Comparison of ENCODE assay signal across 11 cellular contexts in genomic region chr20:35303382-35303734, GRCh38. TPM values are rescaled to one million over a fixed set of nuclear protein-coding genes. Genes with fewer than 3 reads are reported as not detected.
DNase-seq lines count a peak whose midpoint lies in the region; ATAC-seq and TF ChIP-seq lines count a peak whose summit lies in the region.
"Had no signal": no experiment of that assay in that cellular context is flagged by ENCODE, and none has a peak within 500 bp of the region (broad histone marks: within the 10 kb centered on the region; RNA-seq: fewer than 3 reads in every experiment).

No MANE protein-coding gene starts in this region.

- H3K9me3 ChIP-seq in mesenchymal stem cell (ENCODE audit: control insufficient read depth, low read length) (no peaks in the 10 kb centered on the region), BE2C (no peaks in the 10 kb centered on the region)
- H3K9me3 ChIP-seq: left ventricle myocardium inferior had no signal

- no peak for ATAC-seq in activated T-helper 17 cell treated with anti-CD3 and anti-CD28 coated beads, Interleukin-2, amount 50 U/mL, for 72 hours (replicated peaks)
- no peak for ATAC-seq in HG02981 (IDR thresholded peaks at IDR 0.05; ENCODE audit: unreplicated experiment)

- H3K4me1 ChIP-seq in ACC112 (ENCODE audit: control insufficient read depth, insufficient read depth, low read length, unreplicated experiment) (peaks cover 71% of the 10 kb centered on the region), mesenchymal stem cell (ENCODE audit: control insufficient read depth, insufficient read depth, low read depth, low read length) (peaks cover 55% of the 10 kb centered on the region), BE2C (no peaks in the 10 kb centered on the region)

- no peak overlapping the region for H3K14ac ChIP-seq in mesenchymal stem cell (ENCODE audit: low read length in 2 of 2)

- H2AK5ac ChIP-seq in mesenchymal stem cell (ENCODE audit: low read length, severe bottlenecking), result peak overlapping the region; percentile 96

- peak overlapping the region; percentile 44 for H2AFZ ChIP-seq in ACC112 (ENCODE audit: low read length, unreplicated experiment)
- H2AFZ ChIP-seq in mesenchymal stem cell (ENCODE audit: low read depth, low read length), result no peak overlapping the region

- H3K27ac ChIP-seq in ACC112 (ENCODE audit: low read depth, low read length) (peak overlapping the region; percentile 100), mesenchymal stem cell (ENCODE audit: low read length, poor library complexity, severe bottlenecking) (peak overlapping the region; percentile 92)
- H3K27ac ChIP-seq: left ventricle myocardium inferior had no signal

- H2BK15ac ChIP-seq in mesenchymal stem cell (ENCODE audit: low read depth, poor library complexity, severe bottlenecking), result peak overlapping the region; percentile 54

- H3K79me2 ChIP-seq in ACC112 (ENCODE audit: control insufficient read depth, insufficient read depth, low read length, unreplicated experiment), result no peaks in the 10 kb centered on the region

- H3K79me1 ChIP-seq in mesenchymal stem cell (replicated peaks; ENCODE audit: low read length, poor library complexity, severe bottlenecking), result peaks cover 1% of the 10 kb centered on the region

- H4K8ac ChIP-seq in mesenchymal stem cell (ENCODE audit: low read length), result peak overlapping the region; percentile 93

- no peaks in the 10 kb centered on the region for H3K9me3 Mint-ChIP-seq in HFFc6
- H3K9me3 Mint-ChIP-seq in activated T-helper 17 cell treated with anti-CD3 and anti-CD28 coated beads, Interleukin-2, amount 50 U/mL, for 72 hours, result no peaks in the 10 kb centered on the region

- peak overlapping the region; percentile 14 to 24 for H3K4ac ChIP-seq in mesenchymal stem cell (ENCODE audit: low read depth in 1 of 2, low read length in 2 of 2)

- peaks cover 11% of the 10 kb centered on the region; the same call in 1 of the 2 replicates for H3K36me3 Mint-ChIP-seq in HFFc6 (ENCODE audit: low read depth)
- no peaks in the 10 kb centered on the region for H3K36me3 Mint-ChIP-seq in activated T-helper 17 cell treated with anti-CD3 and anti-CD28 coated beads, Interleukin-2, amount 50 U/mL, for 72 hours (ENCODE audit: low read depth)

- H3K18ac ChIP-seq in mesenchymal stem cell (ENCODE audit: low read depth in 1 of 2, low read length in 2 of 2), result no peak overlapping the region

- peak overlapping the region; percentile 69 for H3K27ac Mint-ChIP-seq in HFFc6
- peak overlapping the region; percentile 93 for H3K27ac Mint-ChIP-seq in activated T-helper 17 cell treated with anti-CD3 and anti-CD28 coated beads, Interleukin-2, amount 50 U/mL, for 72 hours

- no peaks in the 10 kb centered on the region for H3K36me3 ChIP-seq in ACC112 (ENCODE audit: insufficient read depth, low read length)
- no peaks in the 10 kb centered on the region for H3K36me3 ChIP-seq in mesenchymal stem cell (ENCODE audit: control insufficient read depth in 1 of 2, insufficient read depth in 2 of 2, low read depth in 1 of 2, low read length in 2 of 2)
- 0 out of 2 replicates have a peak, but pooled peaks cover 4% of the 10 kb centered on the region for H3K36me3 ChIP-seq in BE2C

- no peaks in the 10 kb centered on the region for H3K27me3 ChIP-seq in ACC112 (ENCODE audit: insufficient read depth, low read length)
- no peaks in the 10 kb centered on the region for H3K27me3 ChIP-seq in mesenchymal stem cell (ENCODE audit: control insufficient read depth in 1 of 2, insufficient read depth in 1 of 2, low read length in 2 of 2)
- H3K27me3 ChIP-seq in BE2C, result no peaks in the 10 kb centered on the region

- H3K9ac ChIP-seq in mesenchymal stem cell (ENCODE audit: low read length), result peak overlapping the region; percentile 69

- peaks cover 74% of the 10 kb centered on the region for H3K4me1 Mint-ChIP-seq in HFFc6 (ENCODE audit: low read depth)
- H3K4me1 Mint-ChIP-seq in activated T-helper 17 cell treated with anti-CD3 and anti-CD28 coated beads, Interleukin-2, amount 50 U/mL, for 72 hours, result peaks cover 31% of the 10 kb centered on the region

- no peak for DNase-seq in HFFc6
- no peak for DNase-seq in mesenchymal stem cell
- DNase-seq in Ammon's horn (ENCODE audit: low spot score), result no peak
- no peak for DNase-seq in SW480 (ENCODE audit: low spot score)
- no peak for DNase-seq in BE2C

- H3K27me3 Mint-ChIP-seq in HFFc6 (ENCODE audit: insufficient read depth), result no peaks in the 10 kb centered on the region; the same call in 1 of the 2 replicates
- no peaks in the 10 kb centered on the region for H3K27me3 Mint-ChIP-seq in activated T-helper 17 cell treated with anti-CD3 and anti-CD28 coated beads, Interleukin-2, amount 50 U/mL, for 72 hours

- WGBS in mesenchymal stem cell, result 90% methylated on average over 11 of the region's 11 CpGs

- TF ChIP-seq CTCF in HFFc6 (IDR thresholded peaks at IDR 0.05) (no peak), BE2C (IDR thresholded peaks at IDR 0.05; ENCODE audit: low read depth, low read length) (no peak)

- peak overlapping the region; percentile 63 for H2BK5ac ChIP-seq in mesenchymal stem cell (ENCODE audit: low read depth, low read length, poor library complexity, severe bottlenecking)

- peak overlapping the region; percentile 64 for H4K91ac ChIP-seq in mesenchymal stem cell (ENCODE audit: low read length)

- H3K23ac ChIP-seq in mesenchymal stem cell (ENCODE audit: low read length in 2 of 2), result no peak overlapping the region

- H3K4me2 ChIP-seq in mesenchymal stem cell (ENCODE audit: low read length, poor library complexity, severe bottlenecking), result no peak overlapping the region

- H2BK12ac ChIP-seq in mesenchymal stem cell (ENCODE audit: low read length in 2 of 2), result peak overlapping the region; percentile 30 to 43

- H2BK120ac ChIP-seq in mesenchymal stem cell (ENCODE audit: low read depth, low read length), result peak overlapping the region; percentile 76

- H3K4me3 ChIP-seq in ACC112 (ENCODE audit: low read depth, low read length) (no peak overlapping the region), mesenchymal stem cell (ENCODE audit: insufficient read depth in 1 of 2, low read depth in 1 of 2, low read length in 2 of 2) (no peak overlapping the region), BE2C (ENCODE audit: low read depth, low read length) (no peak overlapping the region)
- H3K4me3 ChIP-seq: left ventricle myocardium inferior had no signal

- H3K4me3 Mint-ChIP-seq in HFFc6, result no peak overlapping the region
- H3K4me3 Mint-ChIP-seq in activated T-helper 17 cell treated with anti-CD3 and anti-CD28 coated beads, Interleukin-2, amount 50 U/mL, for 72 hours, result peak overlapping the region; percentile 61

RNA-seq across cellular contexts. Expression of gene FAM83C, which starts 11.1 kb away (rescaled TPM):
- total RNA-seq in HFFc6 (2021; fragmentation: NEBNext Ultra II Directional; extraction: Animal tissue kit (Norgen Biotek cat#: 25700)), result not detected
- not detected for total RNA-seq in activated T-helper 17 cell treated with anti-CD3 and anti-CD28 coated beads, Interleukin-2, amount 50 U/mL, for 72 hours
- not detected for polyA plus RNA-seq in mesenchymal stem cell (2013, experiment 1 of 2)
- not detected for polyA plus RNA-seq in mesenchymal stem cell (2013, experiment 2 of 2)
- polyA plus RNA-seq in BE2C (2012; ENCODE audit: insufficient read depth, insufficient read length, low read depth), result not detected
- total RNA-seq: left ventricle myocardium inferior, mucosa of gallbladder, temporal lobe had no signal

RNA-seq across cellular contexts. Expression of gene EIF6, which starts 18.8 kb away (rescaled TPM):
- 100 to 1,000 TPM; 176 to 194 (median 185) TPM for total RNA-seq in HFFc6 (2021; fragmentation: NEBNext Ultra II Directional; extraction: Animal tissue kit (Norgen Biotek cat#: 25700))
- total RNA-seq in activated T-helper 17 cell treated with anti-CD3 and anti-CD28 coated beads, Interleukin-2, amount 50 U/mL, for 72 hours, result 100 to 1,000 TPM in 1 of 2 donors, 10 to 100 TPM in 1; 82.7 to 146 TPM
- polyA plus RNA-seq in mesenchymal stem cell (2013, experiment 1 of 2), result 110 TPM
- 112 TPM for polyA plus RNA-seq in mesenchymal stem cell (2013, experiment 2 of 2)
- 610 TPM for polyA plus RNA-seq in BE2C (2012; ENCODE audit: insufficient read depth, insufficient read length, low read depth)

RNA-seq across cellular contexts. Expression of gene MMP24OS, which starts 25.4 kb away (rescaled TPM):
- 100 to 1,000 TPM in 4 of 6 experiments, 10 to 100 TPM in 2; 91.7 to 117 (median 105) TPM for total RNA-seq in HFFc6 (2021; fragmentation: NEBNext Ultra II Directional; extraction: Animal tissue kit (Norgen Biotek cat#: 25700))
- 100 to 1,000 TPM in 1 of 2 donors, 10 to 100 TPM in 1; 38.3 to 104 TPM for total RNA-seq in activated T-helper 17 cell treated with anti-CD3 and anti-CD28 coated beads, Interleukin-2, amount 50 U/mL, for 72 hours
- 114 TPM for polyA plus RNA-seq in mesenchymal stem cell (2013, experiment 1 of 2)
- 114 TPM for polyA plus RNA-seq in mesenchymal stem cell (2013, experiment 2 of 2)
- 127 TPM for polyA plus RNA-seq in BE2C (2012; ENCODE audit: insufficient read depth, insufficient read length, low read depth)
